Comparison of ENCODE assay signal across 17 cellular contexts in genomic region chr20:25286917-25287316, GRCh38. TPM values are rescaled to one million over a fixed set of nuclear protein-coding genes. Genes with fewer than 3 reads are reported as not detected.
DNase-seq lines count a peak whose midpoint lies in the region; ATAC-seq and TF ChIP-seq lines count a peak whose summit lies in the region.
"Had no signal": no experiment of that assay in that cellular context is flagged by ENCODE, and none has a peak within 500 bp of the region (broad histone marks: within the 10 kb centered on the region; RNA-seq: fewer than 3 reads in every experiment).

No MANE protein-coding gene starts in this region.

- peaks cover 3 to 100% (median 94%) of the 10 kb centered on the region in 9 donors for H3K36me3 ChIP-seq in heart left ventricle
- H3K36me3 ChIP-seq in body of pancreas (replicated peaks in 1 of 2; ENCODE audit: insufficient read depth in 1 of 2, low read depth in 2 of 2), result peaks cover 0 to 15% of the 10 kb centered on the region in 2 donors
- peaks cover 94% of the 10 kb centered on the region for H3K36me3 ChIP-seq in lower lobe of right lung
- peaks cover 44% of the 10 kb centered on the region for H3K36me3 ChIP-seq in SJCRH30
- H3K36me3 ChIP-seq in H7 (replicated peaks; ENCODE audit: control insufficient read depth, insufficient read depth, low read length), result peaks cover 11% of the 10 kb centered on the region
- H3K36me3 ChIP-seq: neural progenitor cell had no signal

- no peak overlapping the region for H3K4me3 ChIP-seq in heart left ventricle
- no peak overlapping the region for H3K4me3 ChIP-seq in body of pancreas
- no peak overlapping the region for H3K4me3 ChIP-seq in lower lobe of right lung
- H3K4me3 ChIP-seq in SJCRH30, result no peak overlapping the region
- H3K4me3 ChIP-seq in H7 (ENCODE audit: insufficient read depth, low read depth, low read length), result no peak overlapping the region
- H3K4me3 ChIP-seq: neural progenitor cell, stomach had no signal

- WGBS in heart left ventricle, 4 donors, result 89 to 95% (median 91%) methylated on average over 11 to 12 of the region's 12 CpGs
- WGBS in body of pancreas, 2 donors, result 91 to 94% methylated on average over 10 to 12 of the region's 12 CpGs

- peak overlapping the region in 1 of 12 donors; percentile 11 for H3K27ac ChIP-seq in heart left ventricle
- H3K27ac ChIP-seq in body of pancreas, result no peak overlapping the region
- no peak overlapping the region for H3K27ac ChIP-seq in lower lobe of right lung
- H3K27ac ChIP-seq in SJCRH30, result no peak overlapping the region
- H3K27ac ChIP-seq: neural progenitor cell, stomach had no signal

- no peak for TF ChIP-seq POLR2A in heart left ventricle (IDR thresholded peaks at IDR 0.05)
- no peak for TF ChIP-seq POLR2A in body of pancreas (IDR thresholded peaks at IDR 0.05)

- no peak for TF ChIP-seq CTCF in heart left ventricle (IDR thresholded peaks at IDR 0.05)
- TF ChIP-seq CTCF in body of pancreas (IDR thresholded peaks at IDR 0.05), result no peak
- no peak for TF ChIP-seq CTCF in lower lobe of right lung (IDR thresholded peaks at IDR 0.05)

- DNase-seq in heart left ventricle (peak in 4 of 5 donors; percentile 13 to 25 (median 22)), cardiac septum (ENCODE audit: low spot score) (no peak), body of pancreas (peak; percentile 0 to 7 (median 4)), lower lobe of right lung (peak; percentile 17), SIG-M5 (lab: John Stamatoyannopoulos, UW) (no peak), SJCRH30 (no peak), H7 (no peak)
- DNase-seq: activated CD4-positive, alpha-beta T cell treated with anti-CD3 and anti-CD28 coated beads for 48 hours; amygdala; DND-41; NCI-H748 treated with DMSO at 0.1 percent for 48 hours; PC-3; retina had no signal

- intact Hi-C loops in heart left ventricle (cut with DNase I) (no loop called here), cardiac septum (cut with DNase I) (no loop called here), body of pancreas (cut with DNase I) (no loop called here), lower lobe of right lung (cut with DNase I) (no loop called here)

- H3K27me3 ChIP-seq in heart left ventricle (no peaks in the 10 kb centered on the region), body of pancreas (no peaks in the 10 kb centered on the region), lower lobe of right lung (ENCODE audit: low read depth) (no peaks in the 10 kb centered on the region), SJCRH30 (no peaks in the 10 kb centered on the region), H7 (ENCODE audit: control insufficient read depth, insufficient read depth, low read length) (no peaks in the 10 kb centered on the region)
- H3K27me3 ChIP-seq: neural progenitor cell, stomach had no signal

- H3K4me1 ChIP-seq in heart left ventricle, result peaks cover 0 to 22% (median 11%) of the 10 kb centered on the region in 12 donors
- H3K4me1 ChIP-seq in body of pancreas, result no peaks in the 10 kb centered on the region
- no peaks in the 10 kb centered on the region for H3K4me1 ChIP-seq in lower lobe of right lung
- peaks cover 3% of the 10 kb centered on the region for H3K4me1 ChIP-seq in SJCRH30
- H3K4me1 ChIP-seq: neural progenitor cell, stomach had no signal

- no peak for ATAC-seq in heart left ventricle
- no peak for ATAC-seq in body of pancreas
- no peak for ATAC-seq in lower lobe of right lung
- ATAC-seq in GM21390 (IDR thresholded peaks at IDR 0.05; ENCODE audit: unreplicated experiment), result no peak
- ATAC-seq: PC-3, SK-N-SH treated with all-trans-retinoic acid at 6 μM for 48 hours had no signal

- H3K9me3 ChIP-seq in heart left ventricle (no peaks in the 10 kb centered on the region), body of pancreas (no peaks in the 10 kb centered on the region), lower lobe of right lung (no peaks in the 10 kb centered on the region), SJCRH30 (replicated peaks) (no peaks in the 10 kb centered on the region)
- H3K9me3 ChIP-seq: stomach had no signal

RNA-seq across cellular contexts. Expression of gene PYGB, which starts 39.0 kb away (rescaled TPM):
- total RNA-seq in heart left ventricle, result 100 to 1,000 TPM; 172 to 450 (median 233) TPM
- polyA plus RNA-seq in heart left ventricle, result 100 to 1,000 TPM; 144 to 227 TPM
- total RNA-seq in cardiac septum, result 386 TPM
- total RNA-seq in body of pancreas, result 10 to 100 TPM; 34.8 to 42.8 TPM
- total RNA-seq in lower lobe of right lung, result 57.5 TPM
- total RNA-seq in SJCRH30 (2014; rRNA removed; shearing (Covaris generic)), result 39.1 and 42.3 TPM in 2 replicates
- 52.0 and 57.1 TPM in 2 replicates for total RNA-seq in H7 (2014; rRNA removed; shearing (Covaris generic))

Comparison
In these comparisons a context has a peak if more than half of its experiments do, and no peak if none do; other contexts are left out.
1. DNase-seq: peak in heart left ventricle (4 of 5), body of pancreas (4 of 4) and lower lobe of right lung (single experiment); none in cardiac septum (single experiment), SIG-M5 (single experiment), SJCRH30 (0 of 2) and H7 (single experiment).